18 cellular contexts compared by ENCODE assay signal in the genomic region with DNA sequence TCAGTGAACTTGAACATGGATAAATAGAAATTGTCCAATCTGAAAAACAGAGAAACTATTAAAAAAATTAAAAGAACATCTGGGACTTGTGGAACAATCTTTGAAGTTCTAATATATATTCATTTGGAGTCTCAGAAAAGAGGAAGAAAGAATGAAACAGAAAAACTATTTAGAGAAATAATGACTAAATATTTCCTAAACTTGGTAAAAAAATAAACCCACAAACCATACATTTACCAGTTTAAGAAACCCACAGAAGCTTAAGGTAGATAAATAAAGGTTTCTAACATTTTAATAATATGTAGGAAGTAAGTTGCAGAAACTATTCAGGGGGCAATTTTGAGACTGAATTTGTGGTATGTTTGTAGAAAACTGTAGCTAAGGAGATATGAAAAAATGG.
DNase-seq lines count a peak whose midpoint lies in the region; ATAC-seq and TF ChIP-seq lines count a peak whose summit lies in the region.
"Had no signal": no experiment of that assay in that cellular context is flagged by ENCODE, and none has a peak within 500 bp of the region (broad histone marks: within the 10 kb centered on the region; RNA-seq: fewer than 3 reads in every experiment).

No MANE protein-coding gene starts in this region.

- H3K4me3 ChIP-seq in GM12865 (ENCODE audit: low read depth, low read length) = no peak overlapping the region
- H3K4me3 ChIP-seq: GM23248 had no signal

- peaks cover 0 to 23% (median 7%) of the 10 kb centered on the region in 9 donors for H3K9me3 Mint-ChIP-seq in naive thymus-derived CD8-positive, alpha-beta T cell
- peaks cover 1% of the 10 kb centered on the region for H3K9me3 Mint-ChIP-seq in activated naive CD4-positive, alpha-beta T cell treated with anti-CD3 and anti-CD28 coated beads, Interleukin-2, amount 10 ng/mL, durations not matched to agents 7 days and 5 days

- H3K27ac Mint-ChIP-seq in naive thymus-derived CD8-positive, alpha-beta T cell = no peak overlapping the region
- H3K27ac Mint-ChIP-seq in activated naive CD4-positive, alpha-beta T cell treated with anti-CD3 and anti-CD28 coated beads, Interleukin-2, amount 10 ng/mL, durations not matched to agents 7 days and 5 days = no peak overlapping the region
- H3K27ac Mint-ChIP-seq: effector memory CD8-positive, alpha-beta T cell; T-helper 17 cell had no signal

- no peak for TF ChIP-seq CTCF in GM12865 (IDR thresholded peaks at IDR 0.05; ENCODE audit: insufficient read depth, low read depth, low read length, missing control alignments)

- ATAC-seq in GM19372 (IDR thresholded peaks at IDR 0.05; ENCODE audit: low read depth, unreplicated experiment) (peak; percentile 81), HG02852 (IDR thresholded peaks at IDR 0.05; ENCODE audit: unreplicated experiment) (peak; percentile 70), HG03565 (IDR thresholded peaks at IDR 0.05; ENCODE audit: unreplicated experiment) (peak; percentile 63), HG02588 (IDR thresholded peaks at IDR 0.05; ENCODE audit: unreplicated experiment) (no peak)
- ATAC-seq in naive thymus-derived CD8-positive, alpha-beta T cell = no peak
- ATAC-seq: effector memory CD8-positive, alpha-beta T cell; Panc1; T-helper 17 cell had no signal

- H3K4me3 Mint-ChIP-seq in naive thymus-derived CD8-positive, alpha-beta T cell = no peak overlapping the region
- H3K4me3 Mint-ChIP-seq in activated naive CD4-positive, alpha-beta T cell treated with anti-CD3 and anti-CD28 coated beads, Interleukin-2, amount 10 ng/mL, durations not matched to agents 7 days and 5 days = no peak overlapping the region
- H3K4me3 Mint-ChIP-seq: brain; effector memory CD8-positive, alpha-beta T cell; T-helper 17 cell had no signal

- peaks cover 0 to 22% (median 0%) of the 10 kb centered on the region in 4 donors for H3K4me1 Mint-ChIP-seq in naive thymus-derived CD8-positive, alpha-beta T cell
- peaks cover 3% of the 10 kb centered on the region for H3K4me1 Mint-ChIP-seq in activated naive CD4-positive, alpha-beta T cell treated with anti-CD3 and anti-CD28 coated beads, Interleukin-2, amount 10 ng/mL, durations not matched to agents 7 days and 5 days
- H3K4me1 Mint-ChIP-seq: T-helper 17 cell had no signal

- POLR2A ChIA-PET in naive thymus-derived CD8-positive, alpha-beta T cell (lab: Charles Lee) = no interaction called here

- CTCF ChIA-PET in activated naive CD4-positive, alpha-beta T cell treated with anti-CD3 and anti-CD28 coated beads, Interleukin-2, amount 10 ng/mL, durations not matched to agents 7 days and 5 days (lab: Charles Lee) = no interaction called here

- no peaks in the 10 kb centered on the region for H3K27me3 Mint-ChIP-seq in naive thymus-derived CD8-positive, alpha-beta T cell
- no peaks in the 10 kb centered on the region for H3K27me3 Mint-ChIP-seq in activated naive CD4-positive, alpha-beta T cell treated with anti-CD3 and anti-CD28 coated beads, Interleukin-2, amount 10 ng/mL, durations not matched to agents 7 days and 5 days
- H3K27me3 Mint-ChIP-seq: effector memory CD8-positive, alpha-beta T cell; T-helper 17 cell had no signal

- peak; percentile 36 for DNase-seq in GM12865 (ENCODE audit: low read depth)
- DNase-seq in effector CD8-positive, alpha-beta T cell (lab: John Stamatoyannopoulos, UW) = no peak
- DNase-seq in naive thymus-derived CD8-positive, alpha-beta T cell = no peak
- DNase-seq in activated naive CD4-positive, alpha-beta T cell treated with anti-CD3 and anti-CD28 coated beads, Interleukin-2, amount 10 ng/mL, durations not matched to agents 7 days and 5 days = no peak
- DNase-seq: activated CD4-positive, alpha-beta T cell treated with anti-CD3 and anti-CD28 coated beads, Interleukin-2, amount 50 U/mL, for 48 hours; activated gamma-delta T cell; Calu3; effector memory CD8-positive, alpha-beta T cell; foreskin melanocyte; GM23248; midbrain; T-helper 17 cell had no signal

- H3K36me3 Mint-ChIP-seq in naive thymus-derived CD8-positive, alpha-beta T cell = peaks cover 31 to 59% (median 41%) of the 10 kb centered on the region in 3 donors
- H3K36me3 Mint-ChIP-seq in activated naive CD4-positive, alpha-beta T cell treated with anti-CD3 and anti-CD28 coated beads, Interleukin-2, amount 10 ng/mL, durations not matched to agents 7 days and 5 days = peaks cover 5% of the 10 kb centered on the region
- H3K36me3 Mint-ChIP-seq: brain had no signal

Comparison
In these comparisons a context has a peak if more than half of its experiments do, and no peak if none do; other contexts are left out.
1. ATAC-seq: peak in GM19372 (single experiment), HG02852 (single experiment) and HG03565 (single experiment); none in HG02588 (single experiment) and naive thymus-derived CD8-positive, alpha-beta T cell (0 of 2).